1 cellular context compared by ENCODE assay signal in genomic region chr2:179572544-179572943, GRCh38.
TF ChIP-seq lines count a peak whose summit lies in the region.

No MANE protein-coding gene starts in this region.

TF ChIP-seq in HepG2, 621 proteins besides CTCF, POLR2A, EP300 and RAD21 (continued from another document):
- TF ChIP-seq CERS6 (CRISPR knock-in tag; IDR thresholded peaks at IDR 0.05) (no peak), TBP (CRISPR knock-in tag; IDR thresholded peaks at IDR 0.05) (no peak), ZNF724P (CRISPR knock-in tag; IDR thresholded peaks at IDR 0.05; ENCODE audit: borderline replicate concordance) (no peak), ZNF572 (CRISPR knock-in tag; IDR thresholded peaks at IDR 0.05) (no peak), HMG20A (CRISPR knock-in tag; IDR thresholded peaks at IDR 0.05; ENCODE audit: borderline replicate concordance) (no peak), POLR2AphosphoS2 (IDR thresholded peaks at IDR 0.05; ENCODE audit: low read depth, low read length) (no peak), FOXA3 (CRISPR knock-in tag; IDR thresholded peaks at IDR 0.05) (peak; percentile 29; the same call in 1 of the 2 replicates), CBFB (CRISPR knock-in tag; IDR thresholded peaks at IDR 0.05) (no peak), ZNF747 (CRISPR knock-in tag; IDR thresholded peaks at IDR 0.05; ENCODE audit: borderline replicate concordance) (no peak), CAMTA2 (CRISPR knock-in tag; IDR thresholded peaks at IDR 0.05; ENCODE audit: borderline replicate concordance) (no peak), SRSF1 (optimal IDR thresholded peaks at IDR 0.05; ENCODE audit: low read depth, low read length) (no peak), ZNF20 (CRISPR knock-in tag; IDR thresholded peaks at IDR 0.05) (no peak), MAFF (IDR thresholded peaks at IDR 0.05; ENCODE audit: low read depth, low read length) (no peak), ZNF652 (CRISPR knock-in tag; IDR thresholded peaks at IDR 0.05; ENCODE audit: borderline replicate concordance, low read depth) (no peak), CREB1 (IDR thresholded peaks at IDR 0.05) (no peak), CREB1 (CRISPR knock-in tag; IDR thresholded peaks at IDR 0.05) (no peak), ZSCAN9 (CRISPR knock-in tag; IDR thresholded peaks at IDR 0.05; ENCODE audit: borderline replicate concordance) (no peak), MTF2 (CRISPR knock-in tag; IDR thresholded peaks at IDR 0.05; ENCODE audit: borderline replicate concordance) (no peak), HOMEZ (CRISPR knock-in tag; IDR thresholded peaks at IDR 0.05; ENCODE audit: low read depth) (peak; percentile 52; the same call in 1 of the 2 replicates), ZNF24 (IDR thresholded peaks at IDR 0.05) (no peak), ZMYM4 (CRISPR knock-in tag; IDR thresholded peaks at IDR 0.05) (peak; percentile 66; the same call in 1 of the 2 replicates), ZNF629 (CRISPR knock-in tag; conservative IDR thresholded peaks at IDR 0.05) (no peak), NR2F6 (IDR thresholded peaks at IDR 0.05) (no peak), NR2F6 (CRISPR knock-in tag; IDR thresholded peaks at IDR 0.05) (no peak), DZIP1 (CRISPR knock-in tag; IDR thresholded peaks at IDR 0.05) (no peak), ZNF644 (CRISPR knock-in tag; IDR thresholded peaks at IDR 0.05; ENCODE audit: low read depth) (peak; percentile 38; the same call in 1 of the 2 replicates), ZNF567 (CRISPR knock-in tag; IDR thresholded peaks at IDR 0.05; ENCODE audit: borderline replicate concordance) (no peak)
TF ChIP-seq in HepG2: peak in this region for 13.
